ENCODE assay signal across 8 cellular contexts in genomic region chr12:62799126-62799736, GRCh38.
DNase-seq lines count a peak whose midpoint lies in the region; ATAC-seq and TF ChIP-seq lines count a peak whose summit lies in the region.

No MANE protein-coding gene starts in this region.

- H3K27me3 Mint-ChIP-seq in neural crest cell (ENCODE audit: low read depth) = no peaks in the 10 kb centered on the region

- H3K9me3 Mint-ChIP-seq in neural crest cell = no peaks in the 10 kb centered on the region

- no peaks in the 10 kb centered on the region for H3K36me3 Mint-ChIP-seq in neural crest cell (ENCODE audit: low read depth)

- no peak overlapping the region for H3K27ac Mint-ChIP-seq in neural crest cell (ENCODE audit: unreplicated experiment)

- H3K4me3 Mint-ChIP-seq in neural crest cell = no peak overlapping the region

- DNase-seq in Daoy (ENCODE audit: low read depth) = peak; percentile 83
- peak; percentile 54 for DNase-seq in NCI-H748 treated with DMSO at 0.1 percent for 48 hours (lab: John Stamatoyannopoulos, UW)
- peak; percentile 12 for DNase-seq in activated CD8-positive, alpha-beta memory T cell treated with anti-CD3 and anti-CD28 coated beads, Interleukin-2, amount 50 U/mL, for 24 hours (ENCODE audit: extremely low read depth)
- peak; percentile 79 for DNase-seq in fibroblast of peridontal ligament (ENCODE audit: extremely low read depth)
- peak; percentile 85 for DNase-seq in neural crest cell (ENCODE audit: low read depth, low spot score)
- no peak for DNase-seq in occipital lobe (lab: John Stamatoyannopoulos, UW)

- peak; percentile 95 for TF ChIP-seq CTCF in neural crest cell (conservative IDR thresholded peaks at IDR 0.05)

- peak; percentile 89 for ATAC-seq in GM21367 (IDR thresholded peaks at IDR 0.05; ENCODE audit: unreplicated experiment)
- ATAC-seq in HG03571 (IDR thresholded peaks at IDR 0.05; ENCODE audit: unreplicated experiment) = peak; percentile 76

- peaks cover 12% of the 10 kb centered on the region for H3K4me1 Mint-ChIP-seq in neural crest cell
